8 cellular contexts compared by ENCODE assay signal in the genomic region with DNA sequence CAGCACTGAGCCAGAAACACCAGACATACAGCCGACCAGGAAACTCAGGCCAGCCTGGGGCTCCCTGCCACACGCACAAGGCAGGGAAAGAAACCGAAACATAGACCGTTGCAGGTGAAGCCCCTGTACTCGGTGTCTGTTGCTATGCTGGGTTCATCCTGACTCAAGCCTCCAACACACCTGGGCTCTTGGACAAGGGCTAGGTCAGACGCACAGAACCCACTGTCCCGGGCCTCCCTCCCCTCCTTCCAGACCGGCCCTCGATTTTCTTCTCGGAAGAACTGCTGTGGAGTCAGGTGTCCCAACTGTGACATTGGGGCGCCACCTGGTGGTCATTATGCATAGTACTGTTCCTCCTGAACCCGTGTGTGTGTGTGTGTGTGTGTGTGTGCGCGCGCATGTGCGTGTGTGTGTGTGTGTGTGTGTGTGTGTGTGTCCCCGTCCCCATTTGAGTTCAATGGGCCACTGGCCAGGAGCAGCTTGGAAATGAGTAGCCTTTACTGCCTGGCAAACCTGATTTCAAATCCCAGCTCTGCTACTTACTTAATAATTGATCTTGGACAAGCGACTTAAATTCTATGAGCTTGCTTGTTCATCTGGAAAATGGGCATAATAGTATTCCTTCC. TPM values are rescaled to one million over a fixed set of nuclear protein-coding genes. Genes with fewer than 3 reads are reported as not detected.
A peak's percentile ranks its signal among the peaks of the same experiment; 100 is the strongest.
DNase-seq lines count a peak whose midpoint lies in the region; ATAC-seq, FAIRE-seq and TF ChIP-seq lines count a peak whose summit lies in the region.

No MANE protein-coding gene starts in this region.

- peak overlapping the region; percentile 39 for H3K9ac ChIP-seq in NT2/D1 (ENCODE audit: insufficient read length, low read depth)

- POLR2A ChIA-PET in A549 (lab: Yijun Ruan, JAX), result no interaction called here

- TF ChIP-seq EP300 in A549 (IDR thresholded peaks at IDR 0.05), result no peak

- peak overlapping the region in 1 of 8 donors; percentile 7 for H3K4me3 Mint-ChIP-seq in naive B cell

- H3K9me3 Mint-ChIP-seq in naive B cell, result no peaks in the 10 kb centered on the region

- TF ChIP-seq CTCF in A549 (IDR thresholded peaks at IDR 0.05), result peak; percentile 57
- peak; percentile 71 for TF ChIP-seq CTCF in epithelial cell of proximal tubule (conservative IDR thresholded peaks at IDR 0.05; ENCODE audit: low read depth, low read length)

- DNase-seq in A549 (ENCODE audit: low read depth in 1 of 2, low spot score in 1 of 2) (peak; percentile 76 to 91), GM18507 (ENCODE audit: extremely low spot score, insufficient read length, low read depth) (peak; percentile 52), HT-29 (ENCODE audit: low spot score) (peak; percentile 90), NT2/D1 (ENCODE audit: low read depth, low spot score) (peak; percentile 87), epithelial cell of proximal tubule (ENCODE audit: low read depth) (peak; percentile 15), naive B cell (peak; percentile 39)
- DNase-seq in activated CD8-positive, alpha-beta memory T cell treated with anti-CD3 and anti-CD28 coated beads, Interleukin-2, amount 50 U/mL, for 24 hours (ENCODE audit: extremely low read depth), result peak; percentile 36
- DNase-seq in stimulated activated CD8-positive, alpha-beta memory T cell treated with anti-CD3 and anti-CD28 coated beads, Interleukin-7, amount 100 ng/mL, for 1 hour (ENCODE audit: low read depth in 2 of 2), result peak; percentile 39 to 48

- WGBS in A549 (ENCODE audit: missing lambda C conversion rate), result 53% methylated on average over 6 of the region's 18 CpGs

- H3K9me3 ChIP-seq in A549, result no peaks in the 10 kb centered on the region
- H3K9me3 ChIP-seq in NT2/D1 (ENCODE audit: insufficient read depth, low read length), result no peaks in the 10 kb centered on the region

- H3K4me3 ChIP-seq in A549 (no peak overlapping the region), NT2/D1 (ENCODE audit: insufficient read length, low read depth) (no peak overlapping the region), epithelial cell of proximal tubule (ENCODE audit: low read depth, low read length) (no peak overlapping the region)

- CTCF ChIA-PET in A549 (lab: Yijun Ruan, JAX), result interaction anchor here (0.6 to 22.6 kb wide), 67 partner anchors 11 to 1350 kb away, joined by 3 to 858 read pairs (median 3); partner anchors contain the start of gene RALB

- peaks cover 16 to 64% (median 50%) of the 10 kb centered on the region in 3 donors for H3K27me3 Mint-ChIP-seq in naive B cell

- H3K36me3 Mint-ChIP-seq in naive B cell, result no peaks in the 10 kb centered on the region

- no peak for TF ChIP-seq POLR2A in A549 (IDR thresholded peaks at IDR 0.05; ENCODE audit: low read length)

- no peaks in the 10 kb centered on the region for H3K36me3 ChIP-seq in NT2/D1 (ENCODE audit: insufficient read depth, insufficient read length, low read length)

- H3K4me2 ChIP-seq in A549, result peak overlapping the region; percentile 43

- peak; percentile 90 to 94 for TF ChIP-seq RAD21 in A549 (conservative IDR thresholded peaks at IDR 0.05 in 1 of 2, IDR thresholded peaks at IDR 0.05 in 1 of 2)

- ATAC-seq in A549 (peak; percentile 71 to 91), naive B cell (ENCODE audit: low read depth in 2 of 2) (peak; percentile 40 to 59)

- peaks cover 4 to 7% (median 4%) of the 10 kb centered on the region in 3 donors for H3K4me1 Mint-ChIP-seq in naive B cell

- peaks cover 54% of the 10 kb centered on the region for H3K27me3 ChIP-seq in NT2/D1 (ENCODE audit: insufficient read depth, insufficient read length)

- H3K27ac Mint-ChIP-seq in naive B cell, result peak overlapping the region in 4 of 6 donors; percentile 26 to 99 (median 62)

- H3K4me1 ChIP-seq in A549 (no peaks in the 10 kb centered on the region), NT2/D1 (ENCODE audit: insufficient read depth, insufficient read length) (peaks cover 7% of the 10 kb centered on the region)

- H3K27ac ChIP-seq in A549, result no peak overlapping the region

- no peak for FAIRE-seq in A549 (lab: Jason Lieb, UNC)
- FAIRE-seq in GM18507 (lab: Jason Lieb, UNC), result peak; percentile 88

TF ChIP-seq in A549, 52 proteins besides CTCF, POLR2A, EP300 and RAD21:
- TF ChIP-seq KDM5A (IDR thresholded peaks at IDR 0.05), result no peak
- TF ChIP-seq HOXB13 (CRISPR knock-in tag; IDR thresholded peaks at IDR 0.05; ENCODE audit: low read depth), result no peak
- TF ChIP-seq CBX2 (IDR thresholded peaks at IDR 0.05; ENCODE audit: borderline replicate concordance, low read depth), result no peak
- peak; percentile 87 for TF ChIP-seq SMC3 (IDR thresholded peaks at IDR 0.05)
- no peak for TF ChIP-seq CHD4 (IDR thresholded peaks at IDR 0.05; ENCODE audit: borderline replicate concordance)
- TF ChIP-seq, protein P1, sequence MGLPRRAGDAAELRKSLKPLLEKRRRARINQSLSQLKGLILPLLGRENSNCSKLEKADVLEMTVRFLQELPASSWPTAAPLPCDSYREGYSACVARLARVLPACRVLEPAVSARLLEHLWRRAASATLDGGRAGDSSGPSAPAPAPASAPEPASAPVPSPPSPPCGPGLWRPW (IDR thresholded peaks at IDR 0.05), result no peak
- no peak for TF ChIP-seq HOXB5 (CRISPR knock-in tag; IDR thresholded peaks at IDR 0.05)

RNA-seq across cellular contexts. Expression of gene GLI2, which starts 55.4 kb away (rescaled TPM):
- polyA plus RNA-seq in A549 (2011; rRNA removed) (5.6 and 7.5 TPM in 2 replicates), A549 (2017; fragmentation: RNase III; extraction: RNeasy Plus Mini Kit Qiagen cat#74134 plus additional on column Dnase treatment) (10.3 to 12.5 TPM (median 10.4 TPM) in 3 replicates), naive B cell (ENCODE audit: low read depth in 6 of 6) (not detected)
- 15.5 and 20.2 TPM in 2 replicates for polyA plus RNA-seq in A549 (2012; cell fraction: cytosol; rRNA removed)
- polyA plus RNA-seq in A549 (2012; cell fraction: nucleus; rRNA removed), result 41.4 and 61.7 TPM in 2 replicates
- 5.7 and 9.4 TPM in 2 replicates for polyA minus RNA-seq in A549 (2011; rRNA and poly(A)+ RNA removed)
- 0.31 and 8.7 TPM in 2 replicates for total RNA-seq in HT-29 (2014; rRNA removed; shearing (Covaris generic))
- 3.8 and 4.0 TPM in 2 replicates for total RNA-seq in epithelial cell of proximal tubule

Comparison
In these comparisons a context has a peak if more than half of its experiments do, and no peak if none do; other contexts are left out.
1. DNase-seq: peak in every context shown above with its lines; median percentile 90 in HT-29; 87 in NT2/D1; 84 in A549; 52 in GM18507; 44 in stimulated activated CD8-positive, alpha-beta memory T cell treated with anti-CD3 and anti-CD28 coated beads, Interleukin-7, amount 100 ng/mL, for 1 hour; 39 in naive B cell; 36 in activated CD8-positive, alpha-beta memory T cell treated with anti-CD3 and anti-CD28 coated beads, Interleukin-2, amount 50 U/mL, for 24 hours; 15 in epithelial cell of proximal tubule.